Comparison of ENCODE assay signal across 19 cellular contexts in genomic region chr12:114812384-114812783, GRCh38.
"Had no signal": no experiment of that assay in that cellular context is flagged by ENCODE, and none has a peak within 500 bp of the region (broad histone marks: within the 10 kb centered on the region; RNA-seq: fewer than 3 reads in every experiment).

No MANE protein-coding gene starts in this region.

- H3K27me3 ChIP-seq: brain microvascular endothelial cell, suprapubic skin had no signal

- ATAC-seq: activated CD8-positive, alpha-beta T cell treated with anti-CD3 and anti-CD28 coated beads for 36 hours; activated T-cell treated with anti-CD3 and anti-CD28 coated beads, Interleukin-2, amount 50 U/mL, for 72 hours; naive thymus-derived CD4-positive, alpha-beta T cell; right cardiac atrium; stimulated activated naive CD8-positive, alpha-beta T cell treated with anti-CD3 and anti-CD28 coated beads, Interleukin-15, Interleukin-2, amounts not matched to agents 100 U/mL and 50 U/mL, for 24 hours; T-cell had no signal

- H3K9me3 ChIP-seq: neutrophil, SK-N-SH, suprapubic skin had no signal

- H3K4me3 ChIP-seq: lung, suprapubic skin had no signal

- H3K36me3 ChIP-seq: brain microvascular endothelial cell, neutrophil, suprapubic skin, WERI-Rb-1 had no signal

- H3K4me1 ChIP-seq: suprapubic skin had no signal

- DNase-seq: activated CD8-positive, alpha-beta memory T cell treated with anti-CD3 and anti-CD28 coated beads, Interleukin-2, amount 50 U/mL, for 48 hours; activated CD8-positive, alpha-beta T cell treated with anti-CD3 and anti-CD28 coated beads for 36 hours; activated gamma-delta T cell; activated naive CD8-positive, alpha-beta T cell treated with anti-CD3 and anti-CD28 coated beads for 36 hours; activated T-cell treated with anti-CD3 and anti-CD28 coated beads, Interleukin-2, amount 50 U/mL, for 72 hours; brain microvascular endothelial cell; effector memory CD4-positive, alpha-beta T cell; foreskin melanocyte; left cardiac atrium; naive thymus-derived CD4-positive, alpha-beta T cell; right cardiac atrium; SK-N-SH; small intestine; stimulated activated naive CD8-positive, alpha-beta T cell treated with anti-CD3 and anti-CD28 coated beads, Interleukin-15, Interleukin-2, amounts not matched to agents 100 U/mL and 50 U/mL, for 24 hours; T-cell; WERI-Rb-1 had no signal

- H3K27ac ChIP-seq: brain microvascular endothelial cell, neutrophil, suprapubic skin, WERI-Rb-1 had no signal
